In the genomic region with DNA sequence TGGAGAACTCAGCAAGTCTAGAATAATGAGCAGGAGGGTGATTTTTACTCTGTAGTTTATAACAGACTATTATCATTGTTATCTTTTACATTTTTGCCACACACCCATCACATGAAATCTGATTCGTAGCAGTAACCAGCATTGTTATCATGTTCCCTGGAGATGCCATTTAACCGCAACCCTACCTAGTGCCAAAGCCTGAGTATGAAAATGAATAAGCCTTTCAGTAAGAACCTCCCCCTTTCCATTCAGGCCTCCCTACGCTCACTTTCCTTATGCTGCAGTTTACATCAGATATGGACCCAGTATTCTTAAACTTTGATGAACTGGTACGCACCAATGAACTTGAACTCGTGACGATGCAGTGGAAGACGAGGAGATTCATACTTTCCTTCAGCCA, we compare ENCODE assay signal across 22 cellular contexts.
"Had no signal": no experiment of that assay in that cellular context is flagged by ENCODE, and none has a peak within 500 bp of the region (broad histone marks: within the 10 kb centered on the region; RNA-seq: fewer than 3 reads in every experiment).

No MANE protein-coding gene starts in this region.

- H3K27ac Mint-ChIP-seq: naive B cell; nephron; progenitor cell of endocrine pancreas; stimulated activated naive B cell treated with anti-CD40 and anti-IgM and Interleukin-4, amounts not matched to agents 10 μg/mL and 1 μg/mL and 100 μg/mL, for 72 hours; type B pancreatic cell had no signal

- H3K27me3 ChIP-seq: gastrocnemius medialis, heart right ventricle, pancreas, suprapubic skin, thyroid gland had no signal

- FAIRE-seq: endometrium, islet of Langerhans, pancreas, urothelium cell line had no signal

- H3K36me3 ChIP-seq: gastrocnemius medialis, heart right ventricle, pancreas, suprapubic skin, thyroid gland had no signal

- H3K4me1 Mint-ChIP-seq: naive B cell; nephron; stimulated activated naive B cell treated with anti-CD40 and anti-IgM and Interleukin-4, amounts not matched to agents 10 μg/mL and 1 μg/mL and 100 μg/mL, for 72 hours had no signal

- H3K36me3 Mint-ChIP-seq: type B pancreatic cell had no signal

- H3K4me2 ChIP-seq: smooth muscle cell had no signal

- H3K4me3 ChIP-seq: gastrocnemius medialis, heart right ventricle, pancreas, smooth muscle cell, suprapubic skin, thyroid gland had no signal

- DNase-seq: effector memory CD4-positive, alpha-beta T cell; gastrocnemius medialis; heart right ventricle; hypothalamus; kidney glomerular epithelial cell; mesendoderm; naive B cell; occipital lobe; pancreas; right cardiac atrium; stimulated activated CD4-positive, alpha-beta T cell treated with anti-CD3 and anti-CD28 coated beads, Interleukin-4, amount 100 ng/mL, for 24 hours; stimulated activated naive B cell treated with anti-CD40 and anti-IgM and Interleukin-4, amounts not matched to agents 10 μg/mL and 1 μg/mL and 100 μg/mL, for 72 hours; thyroid gland had no signal

- H3K4me1 ChIP-seq: gastrocnemius medialis, pancreas, suprapubic skin had no signal

- ATAC-seq: esophagus mucosa, gastrocnemius medialis, heart right ventricle, pancreas, right cardiac atrium had no signal

- H3K27ac ChIP-seq: gastrocnemius medialis, heart right ventricle, pancreas, suprapubic skin, thyroid gland had no signal

- H3K9me3 ChIP-seq: gastrocnemius medialis, pancreas, suprapubic skin, thyroid gland had no signal

- H3K4me3 Mint-ChIP-seq: naive B cell; nephron; stimulated activated naive B cell treated with anti-CD40 and anti-IgM and Interleukin-4, amounts not matched to agents 10 μg/mL and 1 μg/mL and 100 μg/mL, for 72 hours; type B pancreatic cell had no signal
